ENCODE assay signal across 11 cellular contexts in genomic region chr1:245493029-245493428, GRCh38.
A peak's percentile ranks its signal among the peaks of the same experiment; 100 is the strongest.
DNase-seq lines count a peak whose midpoint lies in the region; ATAC-seq and TF ChIP-seq lines count a peak whose summit lies in the region.
"Had no signal": no experiment of that assay in that cellular context is flagged by ENCODE, and none has a peak within 500 bp of the region (broad histone marks: within the 10 kb centered on the region; RNA-seq: fewer than 3 reads in every experiment).

No MANE protein-coding gene starts in this region.

- H3K27ac ChIP-seq in Karpas-422 (ENCODE audit: low read length): no peak overlapping the region
- H3K27ac ChIP-seq in mesendoderm (ENCODE audit: low read depth, low read length): no peak overlapping the region
- H3K27ac ChIP-seq: heart right ventricle, ovary had no signal

- no peaks in the 10 kb centered on the region; the same call in 1 of the 2 replicates for H3K27me3 ChIP-seq in Karpas-422 (ENCODE audit: low read length)
- no peaks in the 10 kb centered on the region for H3K27me3 ChIP-seq in mesendoderm (ENCODE audit: insufficient read depth, low read length, poor library complexity)
- H3K27me3 ChIP-seq: ovary had no signal

- no peak overlapping the region for H4K5ac ChIP-seq in mesendoderm (ENCODE audit: low read length)

- peaks cover 0 to 9% (median 0%) of the 10 kb centered on the region in 3 donors for H3K36me3 Mint-ChIP-seq in naive thymus-derived CD8-positive, alpha-beta T cell

- H3K23ac ChIP-seq in mesendoderm (ENCODE audit: low read length): no peak overlapping the region

- H3K4me1 ChIP-seq in Karpas-422 (ENCODE audit: low read length) (peaks cover 26% of the 10 kb centered on the region), mesendoderm (ENCODE audit: control insufficient read depth, low read depth, low read length) (peaks cover 3% of the 10 kb centered on the region)
- H3K4me1 ChIP-seq: heart right ventricle had no signal

- H3K9me3 Mint-ChIP-seq in naive thymus-derived CD8-positive, alpha-beta T cell: peaks cover 0 to 11% (median 0%) of the 10 kb centered on the region in 9 donors
- H3K9me3 Mint-ChIP-seq: stimulated activated naive CD8-positive, alpha-beta T cell treated with anti-CD3 and anti-CD28 coated beads, Interleukin-15, amount 100 ng/mL, for 72 hours had no signal

- WGBS in mesendoderm (ENCODE audit: extremely low coverage, insufficient coverage, low lambda C conversion rate): no CpG with 5 or more reads among the region's 5 CpGs

- no peak overlapping the region for H2BK120ac ChIP-seq in mesendoderm (ENCODE audit: low read depth, low read length)

- no peak overlapping the region for H4K8ac ChIP-seq in mesendoderm (ENCODE audit: low read depth, low read length)

- no peaks in the 10 kb centered on the region for H3K79me1 ChIP-seq in mesendoderm (ENCODE audit: low read length)

- H3K36me3 ChIP-seq in Karpas-422 (ENCODE audit: insufficient read depth, low read length): no peaks in the 10 kb centered on the region
- H3K36me3 ChIP-seq in mesendoderm (ENCODE audit: control insufficient read depth, insufficient read depth, low read length): no peaks in the 10 kb centered on the region
- H3K36me3 ChIP-seq: heart right ventricle, ovary had no signal

- H3K4me1 Mint-ChIP-seq in naive thymus-derived CD8-positive, alpha-beta T cell: no peaks in the 10 kb centered on the region
- H3K4me1 Mint-ChIP-seq: stimulated activated naive CD8-positive, alpha-beta T cell treated with anti-CD3 and anti-CD28 coated beads, Interleukin-15, amount 100 ng/mL, for 72 hours had no signal

- H3K9me2 ChIP-seq in Karpas-422 (replicated peaks; ENCODE audit: insufficient read depth, low read length): no peaks in the 10 kb centered on the region

- H3K27me3 Mint-ChIP-seq in naive thymus-derived CD8-positive, alpha-beta T cell: peaks cover 0 to 11% (median 4%) of the 10 kb centered on the region in 5 donors

- no peak overlapping the region for H3K56ac ChIP-seq in mesendoderm (ENCODE audit: low read length)

- DNase-seq in Karpas-422 (peak; percentile 83), mesendoderm (peak; percentile 50), sciatic nerve (ENCODE audit: low spot score) (no peak)
- DNase-seq in naive thymus-derived CD8-positive, alpha-beta T cell: no peak
- DNase-seq: heart right ventricle; NCI-H1092 treated with DMSO at 0.1 percent for 48 hours; ovary; stimulated activated naive CD8-positive, alpha-beta T cell treated with anti-CD3 and anti-CD28 coated beads, Interleukin-15, amount 100 ng/mL, for 72 hours had no signal

- H3K18ac ChIP-seq in mesendoderm (ENCODE audit: low read length): no peak overlapping the region

- no peak overlapping the region for H2BK5ac ChIP-seq in mesendoderm (ENCODE audit: low read length)

- H3K4me3 Mint-ChIP-seq in naive thymus-derived CD8-positive, alpha-beta T cell: no peak overlapping the region
- H3K4me3 Mint-ChIP-seq: stimulated activated naive CD8-positive, alpha-beta T cell treated with anti-CD3 and anti-CD28 coated beads, Interleukin-15, amount 100 ng/mL, for 72 hours had no signal

- H3K9ac ChIP-seq in Karpas-422 (ENCODE audit: low read length) (no peak overlapping the region), mesendoderm (ENCODE audit: low read length) (no peak overlapping the region)

- no peak overlapping the region for H3K4me2 ChIP-seq in Karpas-422 (ENCODE audit: low read depth, low read length, poor library complexity, severe bottlenecking)
- H3K4me2 ChIP-seq in mesendoderm (ENCODE audit: low read length): no peak overlapping the region

- H3K4me3 ChIP-seq in Karpas-422 (ENCODE audit: low read length) (no peak overlapping the region), mesendoderm (ENCODE audit: low read length) (no peak overlapping the region)
- H3K4me3 ChIP-seq: heart right ventricle, ovary had no signal

- no peak overlapping the region for H2AFZ ChIP-seq in Karpas-422 (ENCODE audit: low read length)

- H3K27ac Mint-ChIP-seq in naive thymus-derived CD8-positive, alpha-beta T cell: no peak overlapping the region
- H3K27ac Mint-ChIP-seq: stimulated activated naive CD8-positive, alpha-beta T cell treated with anti-CD3 and anti-CD28 coated beads, Interleukin-15, amount 100 ng/mL, for 72 hours had no signal

- no peak overlapping the region for H3K4ac ChIP-seq in mesendoderm (ENCODE audit: low read depth, low read length)

- no peak overlapping the region for H2AK5ac ChIP-seq in mesendoderm (ENCODE audit: low read length)

- POLR2A ChIA-PET in naive thymus-derived CD8-positive, alpha-beta T cell (lab: Charles Lee): no interaction called here

- ATAC-seq in SK-N-SH treated with all-trans-retinoic acid at 6 μM for 48 hours (peak; percentile 51; the same call in 2 of the 3 replicates), HG02970 (IDR thresholded peaks at IDR 0.05; ENCODE audit: low FRiP score, unreplicated experiment) (no peak), sciatic nerve (no peak)
- ATAC-seq in naive thymus-derived CD8-positive, alpha-beta T cell: no peak
- ATAC-seq: heart right ventricle; stimulated activated naive CD8-positive, alpha-beta T cell treated with anti-CD3 and anti-CD28 coated beads, Interleukin-15, amount 100 ng/mL, for 72 hours had no signal

- H4K20me1 ChIP-seq in Karpas-422 (ENCODE audit: insufficient read depth, low read depth, low read length): no peaks in the 10 kb centered on the region

- TF ChIP-seq CTCF in GM12873 (IDR thresholded peaks at IDR 0.05; ENCODE audit: insufficient read depth, low read depth, low read length, missing control alignments): peak; percentile 33

- H3K9me3 ChIP-seq in Karpas-422 (ENCODE audit: low read length): no peaks in the 10 kb centered on the region
- H3K9me3 ChIP-seq: ovary had no signal

- no peaks in the 10 kb centered on the region for H3K79me2 ChIP-seq in Karpas-422 (ENCODE audit: low read length)
- H3K79me2 ChIP-seq in mesendoderm (ENCODE audit: control insufficient read depth, insufficient read depth, low read length): no peaks in the 10 kb centered on the region

- no peak overlapping the region for H2BK15ac ChIP-seq in mesendoderm (replicated peaks; ENCODE audit: low read depth)

- intact Hi-C loops in sciatic nerve (cut with DNase I): no loop called here

TF ChIP-seq in SK-N-SH treated with all-trans-retinoic acid at 6 μM for 48 hours, 23 proteins besides CTCF, POLR2A, EP300 and RAD21:
- no peak for TF ChIP-seq ESRRG (CRISPR knock-in tag; IDR thresholded peaks at IDR 0.05)
- no peak for TF ChIP-seq ZNF8 (CRISPR knock-in tag; IDR thresholded peaks at IDR 0.05)
- TF ChIP-seq ZFP3 (CRISPR knock-in tag; IDR thresholded peaks at IDR 0.05): no peak
- TF ChIP-seq OSR1 (CRISPR knock-in tag; IDR thresholded peaks at IDR 0.05): no peak
- no peak for TF ChIP-seq ZNF565 (CRISPR knock-in tag; conservative IDR thresholded peaks at IDR 0.05; ENCODE audit: low read depth)
- no peak for TF ChIP-seq RARB (CRISPR knock-in tag; IDR thresholded peaks at IDR 0.05)
- no peak for TF ChIP-seq TSHZ2 (CRISPR knock-in tag; IDR thresholded peaks at IDR 0.05)
- no peak for TF ChIP-seq CSDC2 (CRISPR knock-in tag; IDR thresholded peaks at IDR 0.05)
- TF ChIP-seq ZC3H10 (CRISPR knock-in tag; IDR thresholded peaks at IDR 0.05): no peak

Comparison
In these comparisons a context has a peak if more than half of its experiments do, and no peak if none do; other contexts are left out.
1. DNase-seq: peak in Karpas-422 (single experiment) and mesendoderm (single experiment); none in naive thymus-derived CD8-positive, alpha-beta T cell (0 of 10) and sciatic nerve (single experiment).